14 cellular contexts compared by ENCODE assay signal in genomic region chrX:47815901-47816845, GRCh38. TPM values are rescaled to one million over a fixed set of nuclear protein-coding genes. Genes with fewer than 3 reads are reported as not detected.
DNase-seq lines count a peak whose midpoint lies in the region; ATAC-seq and TF ChIP-seq lines count a peak whose summit lies in the region.
"Had no signal": no experiment of that assay in that cellular context is flagged by ENCODE, and none has a peak within 500 bp of the region (broad histone marks: within the 10 kb centered on the region; RNA-seq: fewer than 3 reads in every experiment).

No MANE protein-coding gene starts in this region.

- intact Hi-C loops in IMR-90 (cut with micrococcal nuclease): no loop called here

- peak; percentile 65 for ATAC-seq in IMR-90 (ENCODE audit: low read depth)
- no peak for ATAC-seq in effector memory CD8-positive, alpha-beta T cell (replicated peaks)
- ATAC-seq: sciatic nerve had no signal

- H3K79me1 ChIP-seq in IMR-90 (ENCODE audit: low read depth in 1 of 2, low read length in 2 of 2): no peaks in the 10 kb centered on the region

- no peaks in the 10 kb centered on the region for H3K9me3 ChIP-seq in IMR-90 (ENCODE audit: control insufficient read depth, insufficient read depth, low read length)
- H3K9me3 ChIP-seq: BE2C had no signal

- peaks cover 4% of the 10 kb centered on the region; the same call in 1 of the 2 replicates for H3K4me1 ChIP-seq in IMR-90 (ENCODE audit: control insufficient read depth, insufficient read depth, low read length)
- H3K4me1 ChIP-seq: BE2C had no signal

- WGBS in IMR-90 (ENCODE audit: extremely low coverage in 2 of 2, insufficient read length in 1 of 2), 2 experiments: no CpG with 5 or more reads among the region's 4 CpGs

- H3K18ac ChIP-seq in IMR-90 (ENCODE audit: low read depth, low read length): peak overlapping the region; percentile 59; the same call in 1 of the 2 replicates

- no peak overlapping the region for H2BK15ac ChIP-seq in IMR-90 (ENCODE audit: low read depth, low read length)

- no peak overlapping the region for H2AK9ac ChIP-seq in IMR-90 (replicated peaks; ENCODE audit: low read depth, low read length, poor library complexity)

- H3K9me1 ChIP-seq in IMR-90 (ENCODE audit: insufficient read depth, low read length): no peaks in the 10 kb centered on the region

- peak overlapping the region; percentile 33 to 49; a peak in 2 of 4 replicates for H4K8ac ChIP-seq in IMR-90 (ENCODE audit: low read depth in 2 of 2, low read length in 2 of 2)

- TF ChIP-seq POLR2A in IMR-90 (IDR thresholded peaks at IDR 0.05; ENCODE audit: low read depth, low read length): no peak

- H3K56ac ChIP-seq in IMR-90 (ENCODE audit: extremely low read depth, insufficient read depth, low read length): no peak overlapping the region

- CTCF ChIA-PET in IMR-90 (lab: Yijun Ruan, JAX): no interaction called here

- H3K4me3 ChIP-seq in IMR-90 (ENCODE audit: insufficient read depth, low read depth, low read length): no peak overlapping the region
- H3K4me3 ChIP-seq in choroid plexus epithelial cell (ENCODE audit: low read depth, low read length): no peak overlapping the region

- peak overlapping the region; percentile 69 for H4K5ac ChIP-seq in IMR-90 (ENCODE audit: low read depth, low read length)

- TF ChIP-seq RAD21 in IMR-90 (IDR thresholded peaks at IDR 0.05; ENCODE audit: low read length): no peak

- H3K36me3 Mint-ChIP-seq in effector memory CD8-positive, alpha-beta T cell (ENCODE audit: insufficient read depth): no peaks in the 10 kb centered on the region

- H3K4me1 Mint-ChIP-seq in effector memory CD8-positive, alpha-beta T cell (ENCODE audit: low read depth in 2 of 2): no peaks in the 10 kb centered on the region

- dilution Hi-C loops in IMR-90 (cut with HindIII; ENCODE audit: low sequenced_read_pairs, unreplicated experiment): no loop called here

- H2BK20ac ChIP-seq in IMR-90 (ENCODE audit: low read depth, low read length): no peak overlapping the region

- no peaks in the 10 kb centered on the region for H3K9me3 Mint-ChIP-seq in effector memory CD8-positive, alpha-beta T cell
- H3K9me3 Mint-ChIP-seq: T-helper 1 cell treated with Interleukin-12 subunit alpha and Interleukin-12 subunit beta and Interleukin-4 antibody, amounts not matched to agents 30 μg/mL and 1 μg/mL, for 36 hours had no signal

- H2BK120ac ChIP-seq in IMR-90 (ENCODE audit: low read depth, low read length): peak overlapping the region; percentile 33; the same call in 1 of the 2 replicates

- DNase-seq in ELF-1 (ENCODE audit: low read depth, low spot score): peak; percentile 41
- no peak for DNase-seq in IMR-90
- DNase-seq in choroid plexus epithelial cell (ENCODE audit: low read depth): peak; percentile 7
- peak; percentile 4 for DNase-seq in kidney glomerular epithelial cell (lab: John Stamatoyannopoulos, UW)
- DNase-seq in T-helper 1 cell: no peak
- no peak for DNase-seq in effector memory CD8-positive, alpha-beta T cell
- DNase-seq in SKM-1 treated with dmso at 0.1 percent for 144 hours (lab: John Stamatoyannopoulos, UW; ENCODE audit: unreplicated experiment): no peak
- DNase-seq in activated CD4-positive, alpha-beta T cell treated with anti-CD3 and anti-CD28 coated beads for 48 hours: no peak
- DNase-seq: activated CD8-positive, alpha-beta memory T cell treated with anti-CD3 and anti-CD28 coated beads, Interleukin-2, amount 50 U/mL, for 48 hours; BE2C; DND-41; NCI-H2081 treated with DMSO at 0.1 percent for 48 hours had no signal

- H3K4ac ChIP-seq in IMR-90 (ENCODE audit: low read depth, low read length): no peak overlapping the region

- no peak overlapping the region for H3K4me3 Mint-ChIP-seq in effector memory CD8-positive, alpha-beta T cell
- H3K4me3 Mint-ChIP-seq: T-helper 1 cell treated with Interleukin-12 subunit alpha and Interleukin-12 subunit beta and Interleukin-4 antibody, amounts not matched to agents 30 μg/mL and 1 μg/mL, for 36 hours had no signal

- H3K27ac Mint-ChIP-seq in effector memory CD8-positive, alpha-beta T cell: no peak overlapping the region
- H3K27ac Mint-ChIP-seq: T-helper 1 cell treated with Interleukin-12 subunit alpha and Interleukin-12 subunit beta and Interleukin-4 antibody, amounts not matched to agents 30 μg/mL and 1 μg/mL, for 36 hours had no signal

- H4K20me1 ChIP-seq in IMR-90 (ENCODE audit: insufficient read depth, low read length): no peaks in the 10 kb centered on the region

- peak overlapping the region; percentile 14 for H2BK5ac ChIP-seq in IMR-90 (ENCODE audit: low read depth, low read length, poor library complexity, severe bottlenecking)

- no peak overlapping the region for H3K9ac ChIP-seq in IMR-90 (ENCODE audit: low read depth, low read length)

- no peak overlapping the region for H3K27ac ChIP-seq in IMR-90 (ENCODE audit: insufficient read depth, low read length)

- TF ChIP-seq CTCF in IMR-90 (conservative IDR thresholded peaks at IDR 0.05; ENCODE audit: low read depth, low read length) (no peak), choroid plexus epithelial cell (conservative IDR thresholded peaks at IDR 0.05; ENCODE audit: low read depth, low read length) (no peak)

- no TSS peak for BruUV-seq in IMR-90 (replicated peaks; lab: Mats Ljungman, UMichigan)

- no peak overlapping the region; the same call in 1 of the 2 replicates for H4K91ac ChIP-seq in IMR-90 (ENCODE audit: insufficient read depth, low read depth, low read length)

- no peaks in the 10 kb centered on the region for H3K36me3 ChIP-seq in IMR-90 (ENCODE audit: control insufficient read depth, insufficient read depth, low read length)
- H3K36me3 ChIP-seq: BE2C had no signal

- peaks cover 0 to 15% of the 10 kb centered on the region in 2 donors for H3K27me3 Mint-ChIP-seq in effector memory CD8-positive, alpha-beta T cell

- in situ Hi-C loops in IMR-90 (cut with MboI; ENCODE audit: low sequenced_read_pairs): no loop called here

- POLR2A ChIA-PET in IMR-90 (lab: Charles Lee; ENCODE audit: unreplicated experiment): no interaction called here

- no peak overlapping the region for H3K23ac ChIP-seq in IMR-90 (ENCODE audit: low read depth, low read length)

- H3K4me2 ChIP-seq in IMR-90 (ENCODE audit: low read depth, low read length): no peak overlapping the region

- no peak overlapping the region for H2AK5ac ChIP-seq in IMR-90 (ENCODE audit: low read depth, low read length)

- no peaks in the 10 kb centered on the region; the same call in none of the 2 replicates for H3K27me3 ChIP-seq in IMR-90 (ENCODE audit: control insufficient read depth, insufficient read depth, low read length)
- H3K27me3 ChIP-seq: BE2C had no signal

- H2AFZ ChIP-seq in IMR-90 (replicated peaks; ENCODE audit: low read length, poor library complexity): peak overlapping the region; percentile 74

- no peak overlapping the region for H3K14ac ChIP-seq in IMR-90 (replicated peaks; ENCODE audit: low read depth, low read length)

TF ChIP-seq in IMR-90, 13 proteins besides CTCF, POLR2A, EP300 and RAD21:
- TF ChIP-seq SMC3 (IDR thresholded peaks at IDR 0.05; ENCODE audit: low read depth, low read length) (no peak), FOS (IDR thresholded peaks at IDR 0.05; ENCODE audit: low read depth, low read length) (no peak), MXI1 (IDR thresholded peaks at IDR 0.05; ENCODE audit: borderline replicate concordance, low read depth, low read length) (no peak), CHD1 (IDR thresholded peaks at IDR 0.05; ENCODE audit: low read depth, low read length) (no peak)
TF ChIP-seq in IMR-90: peak in this region for 0.

RNA-seq across cellular contexts. Expression of gene ZNF81, which starts 20.5 kb away (rescaled TPM):
- total RNA-seq in IMR-90 (2012; rRNA removed): 4.5 and 5.6 TPM in 2 replicates
- 2.1 TPM in 2 replicates for polyA plus RNA-seq in IMR-90 (2012; rRNA removed)
- 0.58 and 2.9 TPM in 2 replicates for polyA plus RNA-seq in IMR-90 (2012; cell fraction: cytosol; rRNA removed)
- 1.6 and 4.3 TPM in 2 replicates for polyA plus RNA-seq in IMR-90 (2012; cell fraction: nucleus; rRNA removed; ENCODE audit: low replicate concordance)

Comparison
In these comparisons a context has a peak if more than half of its experiments do, and no peak if none do; other contexts are left out.
1. DNase-seq: peak in ELF-1 (single experiment), choroid plexus epithelial cell (single experiment) and kidney glomerular epithelial cell (single experiment); none in IMR-90 (single experiment), T-helper 1 cell (0 of 5), effector memory CD8-positive, alpha-beta T cell (0 of 3), SKM-1 treated with dmso at 0.1 percent for 144 hours (single experiment) and activated CD4-positive, alpha-beta T cell treated with anti-CD3 and anti-CD28 coated beads for 48 hours (single experiment).